ENCODE assay signal across 1 cellular context in the genomic region with DNA sequence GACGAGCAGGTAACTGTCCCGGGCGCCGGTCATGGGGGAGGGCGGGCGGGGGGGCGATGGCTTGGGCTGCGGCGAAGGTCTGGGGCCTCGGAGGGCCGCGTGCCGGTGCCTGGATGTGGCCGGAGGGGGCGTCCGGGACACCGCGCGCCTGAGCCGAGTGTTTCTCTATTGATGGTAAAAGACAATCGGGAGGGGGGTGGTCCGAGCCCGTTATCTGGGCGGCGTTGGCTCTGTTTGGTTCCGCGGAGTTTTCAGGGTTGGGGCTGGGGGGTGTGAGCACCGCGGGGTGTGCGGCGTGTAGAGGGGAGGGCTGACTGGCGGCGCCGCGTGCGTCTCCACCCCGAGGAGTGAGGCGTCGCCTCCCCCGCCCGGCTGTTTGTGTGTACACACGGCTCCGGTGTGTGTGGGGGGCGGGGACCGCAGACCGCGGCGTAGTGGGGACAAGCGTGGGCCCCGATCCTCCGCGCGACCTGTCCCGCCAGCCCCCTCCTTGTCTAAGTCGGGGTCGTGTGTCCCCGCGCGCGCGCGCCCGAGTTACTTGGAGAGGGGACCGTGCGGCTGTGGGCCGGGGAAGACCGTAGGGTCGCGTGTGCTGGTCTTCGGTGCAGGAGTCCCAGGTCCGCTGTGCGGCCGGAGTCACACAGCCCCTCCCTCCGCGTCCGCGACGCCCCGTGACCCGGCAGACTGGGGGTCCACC.
TF ChIP-seq lines count a peak whose summit lies in the region.

No MANE protein-coding gene starts in this region.

TF ChIP-seq in K562, 482 proteins besides CTCF, POLR2A, EP300 and RAD21 (continued from another document and continues in another):
- TF ChIP-seq, protein P1, sequence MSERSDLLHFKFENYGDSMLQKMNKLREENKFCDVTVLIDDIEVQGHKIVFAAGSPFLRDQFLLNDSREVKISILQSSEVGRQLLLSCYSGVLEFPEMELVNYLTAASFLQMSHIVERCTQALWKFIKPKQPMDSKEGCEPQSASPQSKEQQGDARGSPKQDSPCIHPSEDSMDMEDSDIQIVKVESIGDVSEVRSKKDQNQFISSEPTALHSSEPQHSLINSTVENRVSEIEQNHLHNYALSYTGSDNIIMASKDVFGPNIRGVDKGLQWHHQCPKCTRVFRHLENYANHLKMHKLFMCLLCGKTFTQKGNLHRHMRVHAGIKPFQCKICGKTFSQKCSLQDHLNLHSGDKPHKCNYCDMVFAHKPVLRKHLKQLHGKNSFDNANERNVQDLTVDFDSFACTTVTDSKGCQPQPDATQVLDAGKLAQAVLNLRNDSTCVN (CRISPR knock-in tag; IDR thresholded peaks at IDR 0.05) = no peak
- peak; percentile 71; the same call in 1 of the 2 replicates for TF ChIP-seq RBFOX2 (IDR thresholded peaks at IDR 0.05; ENCODE audit: low read depth, low read length)
- peak; percentile 42 for TF ChIP-seq CCNT2 (IDR thresholded peaks at IDR 0.05; ENCODE audit: borderline replicate concordance, extremely low read depth, insufficient read length, low read depth, low read length)
- TF ChIP-seq HCFC1 (IDR thresholded peaks at IDR 0.05; ENCODE audit: low read depth, low read length) = no peak
- peak; percentile 29; the same call in 1 of the 2 replicates for TF ChIP-seq ARID1B (IDR thresholded peaks at IDR 0.05)
- TF ChIP-seq, protein P2, sequence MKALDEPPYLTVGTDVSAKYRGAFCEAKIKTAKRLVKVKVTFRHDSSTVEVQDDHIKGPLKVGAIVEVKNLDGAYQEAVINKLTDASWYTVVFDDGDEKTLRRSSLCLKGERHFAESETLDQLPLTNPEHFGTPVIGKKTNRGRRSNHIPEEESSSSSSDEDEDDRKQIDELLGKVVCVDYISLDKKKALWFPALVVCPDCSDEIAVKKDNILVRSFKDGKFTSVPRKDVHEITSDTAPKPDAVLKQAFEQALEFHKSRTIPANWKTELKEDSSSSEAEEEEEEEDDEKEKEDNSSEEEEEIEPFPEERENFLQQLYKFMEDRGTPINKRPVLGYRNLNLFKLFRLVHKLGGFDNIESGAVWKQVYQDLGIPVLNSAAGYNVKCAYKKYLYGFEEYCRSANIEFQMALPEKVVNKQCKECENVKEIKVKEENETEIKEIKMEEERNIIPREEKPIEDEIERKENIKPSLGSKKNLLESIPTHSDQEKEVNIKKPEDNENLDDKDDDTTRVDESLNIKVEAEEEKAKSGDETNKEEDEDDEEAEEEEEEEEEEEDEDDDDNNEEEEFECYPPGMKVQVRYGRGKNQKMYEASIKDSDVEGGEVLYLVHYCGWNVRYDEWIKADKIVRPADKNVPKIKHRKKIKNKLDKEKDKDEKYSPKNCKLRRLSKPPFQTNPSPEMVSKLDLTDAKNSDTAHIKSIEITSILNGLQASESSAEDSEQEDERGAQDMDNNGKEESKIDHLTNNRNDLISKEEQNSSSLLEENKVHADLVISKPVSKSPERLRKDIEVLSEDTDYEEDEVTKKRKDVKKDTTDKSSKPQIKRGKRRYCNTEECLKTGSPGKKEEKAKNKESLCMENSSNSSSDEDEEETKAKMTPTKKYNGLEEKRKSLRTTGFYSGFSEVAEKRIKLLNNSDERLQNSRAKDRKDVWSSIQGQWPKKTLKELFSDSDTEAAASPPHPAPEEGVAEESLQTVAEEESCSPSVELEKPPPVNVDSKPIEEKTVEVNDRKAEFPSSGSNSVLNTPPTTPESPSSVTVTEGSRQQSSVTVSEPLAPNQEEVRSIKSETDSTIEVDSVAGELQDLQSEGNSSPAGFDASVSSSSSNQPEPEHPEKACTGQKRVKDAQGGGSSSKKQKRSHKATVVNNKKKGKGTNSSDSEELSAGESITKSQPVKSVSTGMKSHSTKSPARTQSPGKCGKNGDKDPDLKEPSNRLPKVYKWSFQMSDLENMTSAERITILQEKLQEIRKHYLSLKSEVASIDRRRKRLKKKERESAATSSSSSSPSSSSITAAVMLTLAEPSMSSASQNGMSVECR (CRISPR knock-in tag; IDR thresholded peaks at IDR 0.05) = peak; percentile 25; the same call in 1 of the 2 replicates
- TF ChIP-seq IRF2 (CRISPR knock-in tag; IDR thresholded peaks at IDR 0.05) = no peak
- TF ChIP-seq, protein P3, sequence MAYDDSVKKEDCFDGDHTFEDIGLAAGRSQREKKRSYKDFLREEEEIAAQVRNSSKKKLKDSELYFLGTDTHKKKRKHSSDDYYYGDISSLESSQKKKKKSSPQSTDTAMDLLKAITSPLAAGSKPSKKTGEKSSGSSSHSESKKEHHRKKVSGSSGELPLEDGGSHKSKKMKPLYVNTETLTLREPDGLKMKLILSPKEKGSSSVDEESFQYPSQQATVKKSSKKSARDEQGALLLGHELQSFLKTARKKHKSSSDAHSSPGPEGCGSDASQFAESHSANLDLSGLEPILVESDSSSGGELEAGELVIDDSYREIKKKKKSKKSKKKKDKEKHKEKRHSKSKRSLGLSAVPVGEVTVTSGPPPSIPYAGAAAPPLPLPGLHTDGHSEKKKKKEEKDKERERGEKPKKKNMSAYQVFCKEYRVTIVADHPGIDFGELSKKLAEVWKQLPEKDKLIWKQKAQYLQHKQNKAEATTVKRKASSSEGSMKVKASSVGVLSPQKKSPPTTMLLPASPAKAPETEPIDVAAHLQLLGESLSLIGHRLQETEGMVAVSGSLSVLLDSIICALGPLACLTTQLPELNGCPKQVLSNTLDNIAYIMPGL (CRISPR knock-in tag; IDR thresholded peaks at IDR 0.05) = 0 out of 2 replicates have a peak, but pooled peaks have one; percentile 44
- TF ChIP-seq ATF1 (CRISPR knock-in tag; IDR thresholded peaks at IDR 0.05) = no peak
- peak; percentile 29; the same call in 1 of the 2 replicates for TF ChIP-seq ATF1 (tag; IDR thresholded peaks at IDR 0.05)
- TF ChIP-seq, protein P4, sequence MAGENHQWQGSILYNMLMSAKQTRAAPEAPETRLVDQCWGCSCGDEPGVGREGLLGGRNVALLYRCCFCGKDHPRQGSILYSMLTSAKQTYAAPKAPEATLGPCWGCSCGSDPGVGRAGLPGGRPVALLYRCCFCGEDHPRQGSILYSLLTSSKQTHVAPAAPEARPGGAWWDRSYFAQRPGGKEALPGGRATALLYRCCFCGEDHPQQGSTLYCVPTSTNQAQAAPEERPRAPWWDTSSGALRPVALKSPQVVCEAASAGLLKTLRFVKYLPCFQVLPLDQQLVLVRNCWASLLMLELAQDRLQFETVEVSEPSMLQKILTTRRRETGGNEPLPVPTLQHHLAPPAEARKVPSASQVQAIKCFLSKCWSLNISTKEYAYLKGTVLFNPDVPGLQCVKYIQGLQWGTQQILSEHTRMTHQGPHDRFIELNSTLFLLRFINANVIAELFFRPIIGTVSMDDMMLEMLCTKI (IDR thresholded peaks at IDR 0.05; ENCODE audit: partially characterized antibody) = no peak
- TF ChIP-seq, protein P5, sequence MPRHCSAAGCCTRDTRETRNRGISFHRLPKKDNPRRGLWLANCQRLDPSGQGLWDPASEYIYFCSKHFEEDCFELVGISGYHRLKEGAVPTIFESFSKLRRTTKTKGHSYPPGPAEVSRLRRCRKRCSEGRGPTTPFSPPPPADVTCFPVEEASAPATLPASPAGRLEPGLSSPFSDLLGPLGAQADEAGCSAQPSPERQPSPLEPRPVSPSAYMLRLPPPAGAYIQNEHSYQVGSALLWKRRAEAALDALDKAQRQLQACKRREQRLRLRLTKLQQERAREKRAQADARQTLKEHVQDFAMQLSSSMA (CRISPR knock-in tag; IDR thresholded peaks at IDR 0.05) = no peak
- peak; percentile 76 for TF ChIP-seq L3MBTL2 (IDR thresholded peaks at IDR 0.05)
- no peak for TF ChIP-seq ZBED1 (IDR thresholded peaks at IDR 0.05)
- no peak for TF ChIP-seq TEAD2 (tag; IDR thresholded peaks at IDR 0.05)
- TF ChIP-seq, protein P6, sequence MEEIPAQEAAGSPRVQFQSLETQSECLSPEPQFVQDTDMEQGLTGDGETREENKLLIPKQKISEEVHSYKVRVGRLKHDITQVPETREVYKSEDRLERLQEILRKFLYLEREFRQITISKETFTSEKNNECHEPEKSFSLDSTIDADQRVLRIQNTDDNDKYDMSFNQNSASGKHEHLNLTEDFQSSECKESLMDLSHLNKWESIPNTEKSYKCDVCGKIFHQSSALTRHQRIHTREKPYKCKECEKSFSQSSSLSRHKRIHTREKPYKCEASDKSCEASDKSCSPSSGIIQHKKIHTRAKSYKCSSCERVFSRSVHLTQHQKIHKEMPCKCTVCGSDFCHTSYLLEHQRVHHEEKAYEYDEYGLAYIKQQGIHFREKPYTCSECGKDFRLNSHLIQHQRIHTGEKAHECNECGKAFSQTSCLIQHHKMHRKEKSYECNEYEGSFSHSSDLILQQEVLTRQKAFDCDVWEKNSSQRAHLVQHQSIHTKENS (CRISPR knock-in tag; IDR thresholded peaks at IDR 0.05) = no peak
- TF ChIP-seq TAF7 (tag; IDR thresholded peaks at IDR 0.05) = no peak
- TF ChIP-seq ZNF184 (CRISPR knock-in tag; IDR thresholded peaks at IDR 0.05) = no peak
- TF ChIP-seq ZNF764 (CRISPR knock-in tag; IDR thresholded peaks at IDR 0.05; ENCODE audit: low read depth) = no peak
- TF ChIP-seq JUNB (CRISPR knock-in tag; conservative IDR thresholded peaks at IDR 0.05) = no peak
- TF ChIP-seq NCOA2 (IDR thresholded peaks at IDR 0.05; ENCODE audit: partially characterized antibody in 2 of 2) = no peak
- no peak for TF ChIP-seq SETDB1 (IDR thresholded peaks at IDR 0.05; ENCODE audit: low read length)
- TF ChIP-seq EP400 (IDR thresholded peaks at IDR 0.05) = peak; percentile 57; the same call in 1 of the 2 replicates
- TF ChIP-seq, protein P7, sequence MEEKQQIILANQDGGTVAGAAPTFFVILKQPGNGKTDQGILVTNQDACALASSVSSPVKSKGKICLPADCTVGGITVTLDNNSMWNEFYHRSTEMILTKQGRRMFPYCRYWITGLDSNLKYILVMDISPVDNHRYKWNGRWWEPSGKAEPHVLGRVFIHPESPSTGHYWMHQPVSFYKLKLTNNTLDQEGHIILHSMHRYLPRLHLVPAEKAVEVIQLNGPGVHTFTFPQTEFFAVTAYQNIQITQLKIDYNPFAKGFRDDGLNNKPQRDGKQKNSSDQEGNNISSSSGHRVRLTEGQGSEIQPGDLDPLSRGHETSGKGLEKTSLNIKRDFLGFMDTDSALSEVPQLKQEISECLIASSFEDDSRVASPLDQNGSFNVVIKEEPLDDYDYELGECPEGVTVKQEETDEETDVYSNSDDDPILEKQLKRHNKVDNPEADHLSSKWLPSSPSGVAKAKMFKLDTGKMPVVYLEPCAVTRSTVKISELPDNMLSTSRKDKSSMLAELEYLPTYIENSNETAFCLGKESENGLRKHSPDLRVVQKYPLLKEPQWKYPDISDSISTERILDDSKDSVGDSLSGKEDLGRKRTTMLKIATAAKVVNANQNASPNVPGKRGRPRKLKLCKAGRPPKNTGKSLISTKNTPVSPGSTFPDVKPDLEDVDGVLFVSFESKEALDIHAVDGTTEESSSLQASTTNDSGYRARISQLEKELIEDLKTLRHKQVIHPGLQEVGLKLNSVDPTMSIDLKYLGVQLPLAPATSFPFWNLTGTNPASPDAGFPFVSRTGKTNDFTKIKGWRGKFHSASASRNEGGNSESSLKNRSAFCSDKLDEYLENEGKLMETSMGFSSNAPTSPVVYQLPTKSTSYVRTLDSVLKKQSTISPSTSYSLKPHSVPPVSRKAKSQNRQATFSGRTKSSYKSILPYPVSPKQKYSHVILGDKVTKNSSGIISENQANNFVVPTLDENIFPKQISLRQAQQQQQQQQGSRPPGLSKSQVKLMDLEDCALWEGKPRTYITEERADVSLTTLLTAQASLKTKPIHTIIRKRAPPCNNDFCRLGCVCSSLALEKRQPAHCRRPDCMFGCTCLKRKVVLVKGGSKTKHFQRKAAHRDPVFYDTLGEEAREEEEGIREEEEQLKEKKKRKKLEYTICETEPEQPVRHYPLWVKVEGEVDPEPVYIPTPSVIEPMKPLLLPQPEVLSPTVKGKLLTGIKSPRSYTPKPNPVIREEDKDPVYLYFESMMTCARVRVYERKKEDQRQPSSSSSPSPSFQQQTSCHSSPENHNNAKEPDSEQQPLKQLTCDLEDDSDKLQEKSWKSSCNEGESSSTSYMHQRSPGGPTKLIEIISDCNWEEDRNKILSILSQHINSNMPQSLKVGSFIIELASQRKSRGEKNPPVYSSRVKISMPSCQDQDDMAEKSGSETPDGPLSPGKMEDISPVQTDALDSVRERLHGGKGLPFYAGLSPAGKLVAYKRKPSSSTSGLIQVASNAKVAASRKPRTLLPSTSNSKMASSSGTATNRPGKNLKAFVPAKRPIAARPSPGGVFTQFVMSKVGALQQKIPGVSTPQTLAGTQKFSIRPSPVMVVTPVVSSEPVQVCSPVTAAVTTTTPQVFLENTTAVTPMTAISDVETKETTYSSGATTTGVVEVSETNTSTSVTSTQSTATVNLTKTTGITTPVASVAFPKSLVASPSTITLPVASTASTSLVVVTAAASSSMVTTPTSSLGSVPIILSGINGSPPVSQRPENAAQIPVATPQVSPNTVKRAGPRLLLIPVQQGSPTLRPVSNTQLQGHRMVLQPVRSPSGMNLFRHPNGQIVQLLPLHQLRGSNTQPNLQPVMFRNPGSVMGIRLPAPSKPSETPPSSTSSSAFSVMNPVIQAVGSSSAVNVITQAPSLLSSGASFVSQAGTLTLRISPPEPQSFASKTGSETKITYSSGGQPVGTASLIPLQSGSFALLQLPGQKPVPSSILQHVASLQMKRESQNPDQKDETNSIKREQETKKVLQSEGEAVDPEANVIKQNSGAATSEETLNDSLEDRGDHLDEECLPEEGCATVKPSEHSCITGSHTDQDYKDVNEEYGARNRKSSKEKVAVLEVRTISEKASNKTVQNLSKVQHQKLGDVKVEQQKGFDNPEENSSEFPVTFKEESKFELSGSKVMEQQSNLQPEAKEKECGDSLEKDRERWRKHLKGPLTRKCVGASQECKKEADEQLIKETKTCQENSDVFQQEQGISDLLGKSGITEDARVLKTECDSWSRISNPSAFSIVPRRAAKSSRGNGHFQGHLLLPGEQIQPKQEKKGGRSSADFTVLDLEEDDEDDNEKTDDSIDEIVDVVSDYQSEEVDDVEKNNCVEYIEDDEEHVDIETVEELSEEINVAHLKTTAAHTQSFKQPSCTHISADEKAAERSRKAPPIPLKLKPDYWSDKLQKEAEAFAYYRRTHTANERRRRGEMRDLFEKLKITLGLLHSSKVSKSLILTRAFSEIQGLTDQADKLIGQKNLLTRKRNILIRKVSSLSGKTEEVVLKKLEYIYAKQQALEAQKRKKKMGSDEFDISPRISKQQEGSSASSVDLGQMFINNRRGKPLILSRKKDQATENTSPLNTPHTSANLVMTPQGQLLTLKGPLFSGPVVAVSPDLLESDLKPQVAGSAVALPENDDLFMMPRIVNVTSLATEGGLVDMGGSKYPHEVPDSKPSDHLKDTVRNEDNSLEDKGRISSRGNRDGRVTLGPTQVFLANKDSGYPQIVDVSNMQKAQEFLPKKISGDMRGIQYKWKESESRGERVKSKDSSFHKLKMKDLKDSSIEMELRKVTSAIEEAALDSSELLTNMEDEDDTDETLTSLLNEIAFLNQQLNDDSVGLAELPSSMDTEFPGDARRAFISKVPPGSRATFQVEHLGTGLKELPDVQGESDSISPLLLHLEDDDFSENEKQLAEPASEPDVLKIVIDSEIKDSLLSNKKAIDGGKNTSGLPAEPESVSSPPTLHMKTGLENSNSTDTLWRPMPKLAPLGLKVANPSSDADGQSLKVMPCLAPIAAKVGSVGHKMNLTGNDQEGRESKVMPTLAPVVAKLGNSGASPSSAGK (IDR thresholded peaks at IDR 0.05) = peak; percentile 84
- TF ChIP-seq NFE2L1 (tag; IDR thresholded peaks at IDR 0.05; ENCODE audit: borderline replicate concordance, low read depth) = no peak
- no peak for TF ChIP-seq RB1 (IDR thresholded peaks at IDR 0.05; ENCODE audit: low read depth)
- TF ChIP-seq ZNF165 (CRISPR knock-in tag; IDR thresholded peaks at IDR 0.05; ENCODE audit: borderline replicate concordance) = no peak
- TF ChIP-seq, protein P8, sequence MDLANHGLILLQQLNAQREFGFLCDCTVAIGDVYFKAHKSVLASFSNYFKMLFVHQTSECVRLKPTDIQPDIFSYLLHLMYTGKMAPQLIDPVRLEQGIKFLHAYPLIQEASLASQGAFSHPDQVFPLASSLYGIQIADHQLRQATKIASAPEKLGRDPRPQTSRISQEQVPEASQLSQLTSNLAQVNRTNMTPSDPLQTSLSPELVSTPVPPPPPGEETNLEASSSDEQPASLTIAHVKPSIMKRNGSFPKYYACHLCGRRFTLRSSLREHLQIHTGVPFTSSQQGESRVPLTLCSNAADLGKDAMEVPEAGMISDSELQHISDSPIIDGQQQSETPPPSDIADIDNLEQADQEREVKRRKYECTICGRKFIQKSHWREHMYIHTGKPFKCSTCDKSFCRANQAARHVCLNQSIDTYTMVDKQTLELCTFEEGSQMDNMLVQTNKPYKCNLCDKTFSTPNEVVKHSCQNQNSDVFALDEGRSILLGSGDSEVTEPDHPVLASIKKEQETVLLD (IDR thresholded peaks at IDR 0.05) = no peak
- TF ChIP-seq ZNF274 (IDR thresholded peaks at IDR 0.05; ENCODE audit: borderline replicate concordance, low read depth, low read length) = no peak
